9 cellular contexts compared by ENCODE assay signal in the genomic region with DNA sequence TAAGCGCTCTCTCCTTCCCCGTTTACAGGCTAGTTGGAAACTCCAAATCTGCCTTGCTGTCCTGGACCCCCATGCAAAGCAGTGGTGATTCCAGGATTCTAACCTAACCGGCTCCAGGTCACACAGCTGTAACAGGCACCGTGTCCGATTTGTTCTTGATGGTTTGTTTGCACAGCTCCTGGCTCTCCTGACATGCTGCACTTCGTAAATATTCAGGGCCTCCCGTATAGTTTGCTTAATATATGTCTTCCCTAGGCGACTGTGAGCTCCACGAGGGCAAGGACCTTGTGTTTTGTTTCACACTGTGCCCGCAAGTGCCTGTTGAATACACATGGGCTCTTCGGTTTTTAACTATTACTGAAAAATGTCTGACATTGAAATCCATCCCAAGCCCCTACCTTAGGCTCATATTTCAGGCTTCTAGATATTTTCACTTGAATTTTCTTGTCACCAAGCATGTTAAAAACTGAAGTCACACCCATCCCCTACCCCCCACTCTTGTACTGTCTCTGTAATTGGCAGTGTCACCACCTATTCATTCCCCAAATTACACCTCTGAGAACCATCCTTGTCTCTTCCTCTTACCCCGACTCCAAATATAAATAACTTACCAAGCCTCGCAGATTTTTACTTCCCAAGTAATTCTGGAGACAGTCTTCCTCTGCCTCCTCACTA. TPM values are rescaled to one million over a fixed set of nuclear protein-coding genes. Genes with fewer than 3 reads are reported as not detected.
DNase-seq lines count a peak whose midpoint lies in the region; ATAC-seq, FAIRE-seq and TF ChIP-seq lines count a peak whose summit lies in the region.
"Had no signal": no experiment of that assay in that cellular context is flagged by ENCODE, and none has a peak within 500 bp of the region (broad histone marks: within the 10 kb centered on the region; RNA-seq: fewer than 3 reads in every experiment).

No MANE protein-coding gene starts in this region.

- H3K27ac ChIP-seq in GM23338 (ENCODE audit: low read depth) = peak overlapping the region; percentile 98
- peak overlapping the region; percentile 99 for H3K27ac ChIP-seq in esophagus (ENCODE audit: low read depth in 2 of 2, low read length in 1 of 2)

- H3K27me3 ChIP-seq in GM23338 (ENCODE audit: insufficient read depth) = no peaks in the 10 kb centered on the region
- H3K27me3 ChIP-seq in esophagus (ENCODE audit: control insufficient read depth in 1 of 2, insufficient read depth in 2 of 2, low read length in 2 of 2) = no peaks in the 10 kb centered on the region
- no peaks in the 10 kb centered on the region for H3K27me3 ChIP-seq in skeletal muscle satellite cell (ENCODE audit: control insufficient read depth, insufficient read depth, low read length)

- H3K9ac ChIP-seq in skeletal muscle satellite cell (ENCODE audit: low read depth, low read length) = peak overlapping the region; percentile 84

- DNase-seq in GM23338 (ENCODE audit: low spot score) = no peak
- peak; percentile 39 for DNase-seq in NCI-H510A (lab: John Stamatoyannopoulos, UW)
- DNase-seq in GM20000 (ENCODE audit: low spot score) = no peak
- DNase-seq in H54 (ENCODE audit: insufficient read length, low spot score) = no peak
- DNase-seq in islet precursor cell = no peak

- H2AFZ ChIP-seq in GM23338 = peak overlapping the region; percentile 78

- H3K4me1 ChIP-seq in GM23338 (ENCODE audit: insufficient read depth) (peaks cover 46% of the 10 kb centered on the region), esophagus (ENCODE audit: control insufficient read depth in 2 of 2, insufficient read depth in 2 of 2, low read length in 1 of 2) (peaks cover 0 to 3% of the 10 kb centered on the region in 2 donors), skeletal muscle satellite cell (ENCODE audit: control insufficient read depth, insufficient read depth, low read length) (peaks cover 36% of the 10 kb centered on the region)

- peaks cover 16% of the 10 kb centered on the region for H3K4me1 Mint-ChIP-seq in GM23338

- no peak for FAIRE-seq in H54 (lab: Jason Lieb, UNC)

- H3K27ac Mint-ChIP-seq in GM23338 = no peak overlapping the region
- H3K27ac Mint-ChIP-seq: T-helper 1 cell treated with Interleukin-12 subunit alpha and Interleukin-12 subunit beta and Interleukin-4 antibody, amounts not matched to agents 30 μg/mL and 1 μg/mL, for 36 hours had no signal

- H3K4me3 Mint-ChIP-seq in GM23338 = no peak overlapping the region
- H3K4me3 Mint-ChIP-seq: T-helper 1 cell treated with Interleukin-12 subunit alpha and Interleukin-12 subunit beta and Interleukin-4 antibody, amounts not matched to agents 30 μg/mL and 1 μg/mL, for 36 hours had no signal

- peaks cover 25% of the 10 kb centered on the region for H4K20me1 ChIP-seq in GM23338 (replicated peaks; ENCODE audit: insufficient read depth)

- peaks cover 8% of the 10 kb centered on the region; the same call in 1 of the 2 replicates for H3F3A ChIP-seq in GM23338 (replicated peaks; ENCODE audit: low read depth)

- ATAC-seq in GM23338 (no peak), GM21367 (IDR thresholded peaks at IDR 0.05; ENCODE audit: unreplicated experiment) (no peak)

- H3K36me3 Mint-ChIP-seq in GM23338 (ENCODE audit: low read depth) = peaks cover 11% of the 10 kb centered on the region

- no peaks in the 10 kb centered on the region for H3K36me3 ChIP-seq in GM23338 (ENCODE audit: insufficient read depth)
- H3K36me3 ChIP-seq in esophagus (ENCODE audit: control insufficient read depth in 2 of 2, insufficient read depth in 2 of 2, low read length in 1 of 2) = no peaks in the 10 kb centered on the region
- H3K36me3 ChIP-seq in skeletal muscle satellite cell (ENCODE audit: insufficient read depth, low read length) = peaks cover 4% of the 10 kb centered on the region

- H3K9me3 Mint-ChIP-seq in GM23338 = no peaks in the 10 kb centered on the region
- H3K9me3 Mint-ChIP-seq: T-helper 1 cell treated with Interleukin-12 subunit alpha and Interleukin-12 subunit beta and Interleukin-4 antibody, amounts not matched to agents 30 μg/mL and 1 μg/mL, for 36 hours had no signal

- H3K4me2 ChIP-seq in GM23338 (peak overlapping the region; percentile 94), skeletal muscle satellite cell (ENCODE audit: low read length) (peak overlapping the region; percentile 90)

- TF ChIP-seq CTCF in GM23338 (conservative IDR thresholded peaks at IDR 0.05; ENCODE audit: low read depth in 2 of 2) = no peak
- no peak for TF ChIP-seq CTCF in GM20000 (IDR thresholded peaks at IDR 0.05; ENCODE audit: extremely low read depth, missing control alignments)

- H3K9me2 ChIP-seq in GM23338 (ENCODE audit: insufficient read depth) = no peaks in the 10 kb centered on the region

- H3K27me3 Mint-ChIP-seq in GM23338 (ENCODE audit: insufficient read depth, low read depth, poor library complexity) = peaks cover 8% of the 10 kb centered on the region

- H3K79me2 ChIP-seq in GM23338 (replicated peaks; ENCODE audit: insufficient read depth) = peaks cover 35% of the 10 kb centered on the region

- no peaks in the 10 kb centered on the region for H3K9me3 ChIP-seq in esophagus (ENCODE audit: control insufficient read depth in 2 of 2, insufficient read depth in 1 of 2, low read depth in 1 of 2, low read length in 1 of 2)
- no peaks in the 10 kb centered on the region for H3K9me3 ChIP-seq in skeletal muscle satellite cell (replicated peaks; ENCODE audit: low read length)

- peak overlapping the region; percentile 79 for H3K4me3 ChIP-seq in GM23338
- peak overlapping the region; percentile 72 to 97 for H3K4me3 ChIP-seq in esophagus (ENCODE audit: low read depth in 1 of 2, low read length in 2 of 2)
- peak overlapping the region; percentile 75 for H3K4me3 ChIP-seq in skeletal muscle satellite cell (ENCODE audit: low read length)

- WGBS in esophagus, 2 donors = 20 to 24% methylated on average over 13 of the region's 13 CpGs

- no peak for TF ChIP-seq POLR2A in H54 (IDR thresholded peaks at IDR 0.05; ENCODE audit: low read depth, low read length)

TF ChIP-seq in GM23338, 12 proteins besides CTCF, POLR2A, EP300 and RAD21 (continues in another document):
- TF ChIP-seq CREB1 (CRISPR knock-in tag; IDR thresholded peaks at IDR 0.05; ENCODE audit: low read depth) (no peak), STAT1 (IDR thresholded peaks at IDR 0.05; ENCODE audit: unreplicated experiment) (no peak), POLR2AphosphoS5 (IDR thresholded peaks at IDR 0.05; ENCODE audit: low read depth) (no peak)
- TF ChIP-seq, protein P1, sequence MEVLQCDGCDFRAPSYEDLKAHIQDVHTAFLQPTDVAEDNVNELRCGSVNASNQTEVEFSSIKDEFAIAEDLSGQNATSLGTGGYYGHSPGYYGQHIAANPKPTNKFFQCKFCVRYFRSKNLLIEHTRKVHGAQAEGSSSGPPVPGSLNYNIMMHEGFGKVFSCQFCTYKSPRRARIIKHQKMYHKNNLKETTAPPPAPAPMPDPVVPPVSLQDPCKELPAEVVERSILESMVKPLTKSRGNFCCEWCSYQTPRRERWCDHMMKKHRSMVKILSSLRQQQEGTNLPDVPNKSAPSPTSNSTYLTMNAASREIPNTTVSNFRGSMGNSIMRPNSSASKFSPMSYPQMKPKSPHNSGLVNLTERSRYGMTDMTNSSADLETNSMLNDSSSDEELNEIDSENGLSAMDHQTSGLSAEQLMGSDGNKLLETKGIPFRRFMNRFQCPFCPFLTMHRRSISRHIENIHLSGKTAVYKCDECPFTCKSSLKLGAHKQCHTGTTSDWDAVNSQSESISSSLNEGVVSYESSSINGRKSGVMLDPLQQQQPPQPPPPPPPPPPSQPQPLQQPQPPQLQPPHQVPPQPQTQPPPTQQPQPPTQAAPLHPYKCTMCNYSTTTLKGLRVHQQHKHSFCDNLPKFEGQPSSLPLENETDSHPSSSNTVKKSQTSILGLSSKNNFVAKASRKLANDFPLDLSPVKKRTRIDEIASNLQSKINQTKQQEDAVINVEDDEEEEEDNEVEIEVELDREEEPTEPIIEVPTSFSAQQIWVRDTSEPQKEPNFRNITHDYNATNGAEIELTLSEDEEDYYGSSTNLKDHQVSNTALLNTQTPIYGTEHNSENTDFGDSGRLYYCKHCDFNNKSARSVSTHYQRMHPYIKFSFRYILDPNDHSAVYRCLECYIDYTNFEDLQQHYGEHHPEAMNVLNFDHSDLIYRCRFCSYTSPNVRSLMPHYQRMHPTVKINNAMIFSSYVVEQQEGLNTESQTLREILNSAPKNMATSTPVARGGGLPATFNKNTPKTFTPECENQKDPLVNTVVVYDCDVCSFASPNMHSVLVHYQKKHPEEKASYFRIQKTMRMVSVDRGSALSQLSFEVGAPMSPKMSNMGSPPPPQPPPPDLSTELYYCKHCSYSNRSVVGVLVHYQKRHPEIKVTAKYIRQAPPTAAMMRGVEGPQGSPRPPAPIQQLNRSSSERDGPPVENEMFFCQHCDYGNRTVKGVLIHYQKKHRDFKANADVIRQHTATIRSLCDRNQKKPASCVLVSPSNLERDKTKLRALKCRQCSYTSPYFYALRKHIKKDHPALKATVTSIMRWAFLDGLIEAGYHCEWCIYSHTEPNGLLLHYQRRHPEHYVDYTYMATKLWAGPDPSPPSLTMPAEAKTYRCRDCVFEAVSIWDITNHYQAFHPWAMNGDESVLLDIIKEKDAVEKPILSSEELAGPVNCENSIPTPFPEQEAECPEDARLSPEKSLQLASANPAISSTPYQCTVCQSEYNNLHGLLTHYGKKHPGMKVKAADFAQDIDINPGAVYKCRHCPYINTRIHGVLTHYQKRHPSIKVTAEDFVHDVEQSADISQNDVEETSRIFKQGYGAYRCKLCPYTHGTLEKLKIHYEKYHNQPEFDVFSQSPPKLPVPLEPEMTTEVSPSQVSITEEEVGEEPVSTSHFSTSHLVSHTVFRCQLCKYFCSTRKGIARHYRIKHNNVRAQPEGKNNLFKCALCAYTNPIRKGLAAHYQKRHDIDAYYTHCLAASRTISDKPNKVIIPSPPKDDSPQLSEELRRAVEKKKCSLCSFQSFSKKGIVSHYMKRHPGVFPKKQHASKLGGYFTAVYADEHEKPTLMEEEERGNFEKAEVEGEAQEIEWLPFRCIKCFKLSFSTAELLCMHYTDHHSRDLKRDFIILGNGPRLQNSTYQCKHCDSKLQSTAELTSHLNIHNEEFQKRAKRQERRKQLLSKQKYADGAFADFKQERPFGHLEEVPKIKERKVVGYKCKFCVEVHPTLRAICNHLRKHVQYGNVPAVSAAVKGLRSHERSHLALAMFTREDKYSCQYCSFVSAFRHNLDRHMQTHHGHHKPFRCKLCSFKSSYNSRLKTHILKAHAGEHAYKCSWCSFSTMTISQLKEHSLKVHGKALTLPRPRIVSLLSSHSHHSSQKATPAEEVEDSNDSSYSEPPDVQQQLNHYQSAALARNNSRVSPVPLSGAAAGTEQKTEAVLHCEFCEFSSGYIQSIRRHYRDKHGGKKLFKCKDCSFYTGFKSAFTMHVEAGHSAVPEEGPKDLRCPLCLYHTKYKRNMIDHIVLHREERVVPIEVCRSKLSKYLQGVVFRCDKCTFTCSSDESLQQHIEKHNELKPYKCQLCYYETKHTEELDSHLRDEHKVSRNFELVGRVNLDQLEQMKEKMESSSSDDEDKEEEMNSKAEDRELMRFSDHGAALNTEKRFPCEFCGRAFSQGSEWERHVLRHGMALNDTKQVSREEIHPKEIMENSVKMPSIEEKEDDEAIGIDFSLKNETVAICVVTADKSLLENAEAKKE (CRISPR knock-in tag; IDR thresholded peaks at IDR 0.05) = no peak

RNA-seq across cellular contexts. Expression of a gene that starts 1.0 kb away (rescaled TPM):
- 84.2 and 94.1 TPM in 2 replicates for total RNA-seq in GM23338 (2014; rRNA removed; shearing (Covaris generic))
- polyA plus RNA-seq in GM23338 (2016; fragmentation: Nextera tagmentation; extraction: Ambion mirVana) (27.8 and 29.9 TPM in 2 replicates), esophagus (10 to 100 TPM; 19.6 to 23.3 TPM)
- total RNA-seq in skeletal muscle satellite cell (2012; rRNA removed) = 25.1 and 33.0 TPM in 2 replicates
